ENCODE assay signal across 9 cellular contexts in genomic region chr11:108466405-108466804, GRCh38. TPM values are rescaled to one million over a fixed set of nuclear protein-coding genes. Genes with fewer than 3 reads are reported as not detected.
A peak's percentile ranks its signal among the peaks of the same experiment; 100 is the strongest.
DNase-seq lines count a peak whose midpoint lies in the region; ATAC-seq, FAIRE-seq and TF ChIP-seq lines count a peak whose summit lies in the region.
"Had no signal": no experiment of that assay in that cellular context is flagged by ENCODE, and none has a peak within 500 bp of the region (broad histone marks: within the 10 kb centered on the region; RNA-seq: fewer than 3 reads in every experiment).

No MANE protein-coding gene starts in this region.

- no peak for TF ChIP-seq RAD21 in K562 (CRISPR knock-in tag; conservative IDR thresholded peaks at IDR 0.05 in 1 of 2, IDR thresholded peaks at IDR 0.05 in 1 of 2)

- no peaks in the 10 kb centered on the region for H3K9me3 ChIP-seq in K562 (replicated peaks; ENCODE audit: control insufficient read depth, insufficient read depth, low read depth, low read length)
- H3K9me3 ChIP-seq in lung (ENCODE audit: control insufficient read depth in 2 of 2, insufficient read depth in 1 of 2, low read length in 1 of 2): no peaks in the 10 kb centered on the region

- peaks cover 6 to 8% of the 10 kb centered on the region in 2 experiments; a peak in 4 of 5 replicates for H3K4me1 ChIP-seq in K562 (replicated peaks in 1 of 2; ENCODE audit: control insufficient read depth in 2 of 2, insufficient read depth in 2 of 2, low read length in 2 of 2)
- peaks cover 0 to 2% of the 10 kb centered on the region in 2 donors for H3K4me1 ChIP-seq in lung (ENCODE audit: control insufficient read depth in 2 of 2, insufficient read depth in 2 of 2, low read length in 2 of 2)

- CTCF ChIA-PET in activated naive CD4-positive, alpha-beta T cell treated with anti-CD3 and anti-CD28 coated beads for 36 hours (lab: Charles Lee): no interaction called here
- CTCF ChIA-PET in K562 (lab: Yijun Ruan, JAX; ENCODE audit: low intra/inter-chr PET ratio): interaction anchor here (0.7 kb wide), 1 partner anchor 250 kb away, joined by 3 read pairs; no protein-coding TSS in a partner anchor

- H2AFZ ChIP-seq in K562 (ENCODE audit: low read depth, low read length): peak overlapping the region; percentile 69

- H3K27ac Mint-ChIP-seq in activated naive CD4-positive, alpha-beta T cell treated with anti-CD3 and anti-CD28 coated beads for 36 hours: peak overlapping the region; percentile 96
- peak overlapping the region; percentile 100 for H3K27ac Mint-ChIP-seq in type B pancreatic cell

- no peaks in the 10 kb centered on the region for H3K79me2 ChIP-seq in K562 (ENCODE audit: control insufficient read depth, insufficient read depth, low read length)

- H3K9me1 ChIP-seq in K562 (ENCODE audit: control insufficient read depth, insufficient read depth, low read length): no peaks in the 10 kb centered on the region

- peaks cover 8% of the 10 kb centered on the region for H3K4me1 Mint-ChIP-seq in activated naive CD4-positive, alpha-beta T cell treated with anti-CD3 and anti-CD28 coated beads for 36 hours (ENCODE audit: low read depth)
- peaks cover 4% of the 10 kb centered on the region for H3K4me1 Mint-ChIP-seq in type B pancreatic cell (ENCODE audit: unreplicated experiment)

- TF ChIP-seq CTCF in K562 (IDR thresholded peaks at IDR 0.05 in 2 of 3, conservative IDR thresholded peaks at IDR 0.05 in 1 of 3; ENCODE audit: insufficient read depth in 2 of 3, low read depth in 1 of 3, low read length in 3 of 3) (no peak), lung (IDR thresholded peaks at IDR 0.05; ENCODE audit: control extremely low read depth, extremely low read depth) (no peak), type B pancreatic cell (conservative IDR thresholded peaks at IDR 0.05) (no peak)

- H3K27ac ChIP-seq in K562 (ENCODE audit: extremely low read depth, low read depth, low read length): peak overlapping the region; percentile 91
- H3K27ac ChIP-seq in lung (ENCODE audit: low read depth in 1 of 2, low read length in 1 of 2): peak overlapping the region; percentile 73 to 88

- POLR2A ChIA-PET in K562 (lab: Yijun Ruan, JAX): interaction anchor here (0.7 to 1.0 kb wide), 5 partner anchors 12 to 243 kb away, joined by 3 to 5 read pairs (median 3); no protein-coding TSS in a partner anchor

- peak overlapping the region; percentile 85 for H3K4me2 ChIP-seq in K562 (ENCODE audit: insufficient read depth, low read length)

- no peaks in the 10 kb centered on the region for H3K27me3 ChIP-seq in K562 (ENCODE audit: control insufficient read depth in 2 of 2, insufficient read depth in 2 of 2, low read length in 2 of 2)
- no peaks in the 10 kb centered on the region for H3K27me3 ChIP-seq in lung (ENCODE audit: control insufficient read depth, insufficient read depth)

- in situ Hi-C loops in K562 (cut with MboI): no loop called here

- 51% methylated on average over 7 of the region's 7 CpGs for WGBS in K562 (ENCODE audit: insufficient coverage, low coverage, missing lambda C conversion rate)
- WGBS in lung, 2 donors: 48 to 49% methylated on average over 7 of the region's 7 CpGs

- no peaks in the 10 kb centered on the region for H4K20me1 ChIP-seq in K562 (replicated peaks; ENCODE audit: control insufficient read depth, insufficient read depth, low read length)

- no peaks in the 10 kb centered on the region for H3K36me3 Mint-ChIP-seq in activated naive CD4-positive, alpha-beta T cell treated with anti-CD3 and anti-CD28 coated beads for 36 hours (ENCODE audit: low read depth)
- no peaks in the 10 kb centered on the region for H3K36me3 Mint-ChIP-seq in type B pancreatic cell

- H3K36me3 ChIP-seq in K562 (ENCODE audit: control insufficient read depth, insufficient read depth, low read length) (no peaks in the 10 kb centered on the region), lung (ENCODE audit: control insufficient read depth in 2 of 2, insufficient read depth in 2 of 2, low read length in 2 of 2) (no peaks in the 10 kb centered on the region)

- BruUV-seq in K562 (replicated peaks; lab: Mats Ljungman, UMichigan): no TSS peak

- H3K27me3 Mint-ChIP-seq in activated naive CD4-positive, alpha-beta T cell treated with anti-CD3 and anti-CD28 coated beads for 36 hours (ENCODE audit: low read depth): no peaks in the 10 kb centered on the region
- H3K27me3 Mint-ChIP-seq in type B pancreatic cell: no peaks in the 10 kb centered on the region

- H3K4me3 Mint-ChIP-seq in activated naive CD4-positive, alpha-beta T cell treated with anti-CD3 and anti-CD28 coated beads for 36 hours: peak overlapping the region; percentile 94
- H3K4me3 Mint-ChIP-seq in type B pancreatic cell: peak overlapping the region; percentile 99

- no peaks in the 10 kb centered on the region for H3K9me3 Mint-ChIP-seq in activated naive CD4-positive, alpha-beta T cell treated with anti-CD3 and anti-CD28 coated beads for 36 hours
- no peaks in the 10 kb centered on the region for H3K9me3 Mint-ChIP-seq in type B pancreatic cell

- peak overlapping the region; percentile 54 for H3K4me3 ChIP-seq in K562
- no peak overlapping the region for H3K4me3 ChIP-seq in lung

- H3K9ac ChIP-seq in K562 (ENCODE audit: insufficient read depth in 1 of 2, low read depth in 2 of 2, low read length in 2 of 2): peak overlapping the region; percentile 59 to 92

- ATAC-seq in K562: no peak
- ATAC-seq in lung (ENCODE audit: insufficient read depth, low FRiP score): no peak

- no peak for TF ChIP-seq EP300 in K562 (IDR thresholded peaks at IDR 0.05; ENCODE audit: low read length)

- no peak for FAIRE-seq in K562 (lab: Jason Lieb, UNC)

- intact Hi-C loops in activated naive CD4-positive, alpha-beta T cell treated with anti-CD3 and anti-CD28 coated beads for 36 hours (cut with micrococcal nuclease): loop anchor here (2.0 to 10.0 kb wide), 5 partner anchors 126 to 1012 kb away; partner anchors contain the start of genes ALKBH8, CWF19L2 and RAB39A
- intact Hi-C loops in K562 (cut with micrococcal nuclease): loop anchor here (2.0 kb wide), 1 partner anchor 244 kb away; the partner anchor contains the start of genes ATM and NPAT

- DNase-seq in activated naive CD4-positive, alpha-beta T cell treated with anti-CD3 and anti-CD28 coated beads for 36 hours: no peak
- DNase-seq in activated naive CD4-positive, alpha-beta T cell treated with anti-CD3 and anti-CD28 coated beads, Interleukin-2, amount 50 U/mL, for 16 hours: no peak
- DNase-seq in K562 (ENCODE audit: extremely low read depth in 1 of 4, low spot score in 3 of 4) (peak in 1 of 4 experiments; percentile 5), lung (ENCODE audit: low spot score) (no peak), type B pancreatic cell (ENCODE audit: extremely low spot score, unreplicated experiment) (no peak), NCI-H2029 (lab: John Stamatoyannopoulos, UW) (no peak), NCI-H2171 (lab: John Stamatoyannopoulos, UW) (no peak), cerebellum (ENCODE audit: low spot score) (no peak)
- DNase-seq: NCI-H446 had no signal

- no peak for TF ChIP-seq POLR2A in K562 (conservative IDR thresholded peaks at IDR 0.05)

RNA-seq across cellular contexts. Expression of gene C11orf65, which starts 0.9 kb away (rescaled TPM):
- 1 to 10 TPM; 2.2 to 3.1 TPM for total RNA-seq in activated naive CD4-positive, alpha-beta T cell treated with anti-CD3 and anti-CD28 coated beads for 36 hours
- 1.4 and 4.3 TPM in 2 replicates for total RNA-seq in K562 (2011; cell fraction: chromatin; rRNA removed; ENCODE audit: low replicate concordance)
- 0.67 and 1.3 TPM in 2 replicates for total RNA-seq in K562 (2011; cell fraction: nucleolus; rRNA removed)
- 1.2 and 4.7 TPM in 2 replicates for total RNA-seq in K562 (2011; cell fraction: nucleoplasm; rRNA removed)
- total RNA-seq in K562 (2014; rRNA removed): 1.1 and 1.2 TPM in 2 replicates
- total RNA-seq in K562 (2014; rRNA removed; fragmentation: Illumina TruSeq; extraction: Trizol): 1.5 and 1.8 TPM in 2 replicates
- 1.1 and 1.4 TPM in 2 replicates for total RNA-seq in K562 (2015; rRNA removed; fragmentation: Illumina TruSeq; extraction: Trizol)
- 0.81 and 1.1 TPM in 2 replicates for total RNA-seq in K562 (2021)
- 1.2 TPM in 2 replicates for polyA plus RNA-seq in K562 (2011; rRNA removed)
- 0.06 and 0.62 TPM in 2 replicates for polyA plus RNA-seq in K562 (2011; cell fraction: cytosol; rRNA removed)
- polyA plus RNA-seq in K562 (2011; cell fraction: nucleus; rRNA removed): 0.85 and 1.00 TPM in 2 replicates
- polyA plus RNA-seq in K562 (2012): 0.99 and 1.1 TPM in 2 replicates
- 1.4 and 1.6 TPM in 2 replicates for polyA plus RNA-seq in K562 (2014; fragmentation: Illumina TruSeq; extraction: Trizol)
- polyA plus RNA-seq in K562 (2014; fragmentation: Nextera tagmentation; extraction: Ambion mirVana): 1 to 10 TPM; 1.0 to 1.7 TPM
- 1.4 and 2.1 TPM in 2 replicates for polyA plus RNA-seq in K562 (2014; rRNA removed)
- 2.5 and 2.7 TPM in 2 replicates for polyA minus RNA-seq in K562 (2011; rRNA and poly(A)+ RNA removed)
- polyA minus RNA-seq in K562 (2011; cell fraction: cytosol; rRNA and poly(A)+ RNA removed): not detected in 2 replicates
- polyA minus RNA-seq in K562 (2011; cell fraction: nucleus; rRNA and poly(A)+ RNA removed): 1.3 and 2.2 TPM in 2 replicates
- total RNA-seq in lung: 1 to 10 TPM in 1 of 2 donors, under 1 TPM in 1; 0.49 to 3.3 TPM
- under 1 TPM; 0.33 to 0.49 TPM for polyA plus RNA-seq in lung
- 0.70 and 1.0 TPM in 2 replicates for total RNA-seq in type B pancreatic cell (ENCODE audit: low replicate concordance)
- total RNA-seq in cerebellum: 1.00 TPM

RNA-seq across cellular contexts. Expression of gene POGLUT3, which starts 31.8 kb away (rescaled TPM):
- 1 to 10 TPM; 8.9 to 9.7 TPM for total RNA-seq in activated naive CD4-positive, alpha-beta T cell treated with anti-CD3 and anti-CD28 coated beads for 36 hours
- total RNA-seq in K562 (2011; cell fraction: chromatin; rRNA removed; ENCODE audit: low replicate concordance): 9.7 and 15.3 TPM in 2 replicates
- total RNA-seq in K562 (2011; cell fraction: nucleolus; rRNA removed): 8.7 and 12.1 TPM in 2 replicates
- total RNA-seq in K562 (2011; cell fraction: nucleoplasm; rRNA removed): 14.9 and 25.2 TPM in 2 replicates
- total RNA-seq in K562 (2014; rRNA removed) (13.0 and 14.5 TPM in 2 replicates), K562 (2014; rRNA removed; fragmentation: Illumina TruSeq; extraction: Trizol) (23.0 and 28.2 TPM in 2 replicates), K562 (2015; rRNA removed; fragmentation: Illumina TruSeq; extraction: Trizol) (29.0 and 29.7 TPM in 2 replicates), K562 (2021) (15.3 and 18.0 TPM in 2 replicates), lung (10 to 100 TPM; 27.8 to 31.8 TPM), type B pancreatic cell (ENCODE audit: low replicate concordance) (19.2 and 23.8 TPM in 2 replicates), cerebellum (11.8 TPM)
- polyA plus RNA-seq in K562 (2011; rRNA removed) (22.7 and 27.9 TPM in 2 replicates), K562 (2014; fragmentation: Illumina TruSeq; extraction: Trizol) (21.5 and 24.2 TPM in 2 replicates), K562 (2014; fragmentation: Nextera tagmentation; extraction: Ambion mirVana) (1 to 10 TPM; 4.6 to 6.8 TPM), K562 (2014; rRNA removed) (17.4 and 17.8 TPM in 2 replicates), lung (10 to 100 TPM in 1 of 2 donors, 1 to 10 TPM in 1; 9.9 to 10.3 TPM)
- polyA plus RNA-seq in K562 (2011; cell fraction: cytosol; rRNA removed): 6.0 and 13.2 TPM in 2 replicates
- 4.8 and 5.3 TPM in 2 replicates for polyA plus RNA-seq in K562 (2011; cell fraction: nucleus; rRNA removed)
- 16.9 and 21.0 TPM in 2 replicates for polyA plus RNA-seq in K562 (2012)
- 29.1 and 35.3 TPM in 2 replicates for polyA minus RNA-seq in K562 (2011; rRNA and poly(A)+ RNA removed)
- 15.2 and 17.8 TPM in 2 replicates for polyA minus RNA-seq in K562 (2011; cell fraction: cytosol; rRNA and poly(A)+ RNA removed)
- polyA minus RNA-seq in K562 (2011; cell fraction: nucleus; rRNA and poly(A)+ RNA removed): 2.6 and 5.6 TPM in 2 replicates
